ENCODE assay signal across 10 cellular contexts in genomic region chr2:145593991-145594702, GRCh38.
DNase-seq lines count a peak whose midpoint lies in the region; ATAC-seq and TF ChIP-seq lines count a peak whose summit lies in the region.
"Had no signal": no experiment of that assay in that cellular context is flagged by ENCODE, and none has a peak within 500 bp of the region (broad histone marks: within the 10 kb centered on the region; RNA-seq: fewer than 3 reads in every experiment).

No MANE protein-coding gene starts in this region.

- DNase-seq in ELF-1 (ENCODE audit: low read depth, low spot score), result peak; percentile 5
- peak; percentile 86 for DNase-seq in M059J (ENCODE audit: low read depth)
- peak; percentile 81 for DNase-seq in osteoblast (ENCODE audit: insufficient read length, low spot score, missing footprints)
- DNase-seq in stimulated activated naive CD4-positive, alpha-beta T cell (lab: John Stamatoyannopoulos, UW), result no peak
- no peak for DNase-seq in glutamatergic neuron
- DNase-seq in inferior parietal cortex (ENCODE audit: extremely low spot score), result no peak
- DNase-seq: activated naive CD4-positive, alpha-beta T cell treated with anti-CD3 and anti-CD28 coated beads for 36 hours; T-helper 1 cell had no signal

- TF ChIP-seq CTCF in osteoblast (IDR thresholded peaks at IDR 0.05; ENCODE audit: extremely low read depth, low read depth, low read length), result peak; percentile 20
- no peak for TF ChIP-seq CTCF in glutamatergic neuron (IDR thresholded peaks at IDR 0.05; ENCODE audit: partially characterized antibody, unreplicated experiment)

- no peaks in the 10 kb centered on the region for H3K36me3 ChIP-seq in osteoblast (ENCODE audit: insufficient read depth, low read length)

- peak overlapping the region; percentile 74 for H3K27ac ChIP-seq in osteoblast (ENCODE audit: low read depth, low read length)

- H4K20me1 ChIP-seq in osteoblast (ENCODE audit: insufficient read depth, low read length), result no peaks in the 10 kb centered on the region

- peaks cover 32% of the 10 kb centered on the region for H3K4me1 ChIP-seq in osteoblast (ENCODE audit: insufficient read depth, low read length)

- H2AFZ ChIP-seq in osteoblast (ENCODE audit: low read length), result no peak overlapping the region

- H3K4me3 Mint-ChIP-seq in dendritic cell treated with granulocyte-macrophage colony-stimulating factor and Interleukin-4, amounts not matched to agents 40 ng/mL and 50 ng/mL, for 4 days, result no peak overlapping the region
- H3K4me3 Mint-ChIP-seq in glutamatergic neuron (ENCODE audit: unreplicated experiment), result no peak overlapping the region
- H3K4me3 Mint-ChIP-seq: activated naive CD4-positive, alpha-beta T cell treated with anti-CD3 and anti-CD28 coated beads for 36 hours had no signal

- H3K9me3 Mint-ChIP-seq in dendritic cell treated with granulocyte-macrophage colony-stimulating factor and Interleukin-4, amounts not matched to agents 40 ng/mL and 50 ng/mL, for 4 days, result peaks cover 6% of the 10 kb centered on the region
- no peaks in the 10 kb centered on the region for H3K9me3 Mint-ChIP-seq in glutamatergic neuron (ENCODE audit: unreplicated experiment)
- H3K9me3 Mint-ChIP-seq: activated naive CD4-positive, alpha-beta T cell treated with anti-CD3 and anti-CD28 coated beads for 36 hours had no signal

- no peak for ATAC-seq in GM18520 (IDR thresholded peaks at IDR 0.05; ENCODE audit: unreplicated experiment)

- H3K36me3 Mint-ChIP-seq in dendritic cell treated with granulocyte-macrophage colony-stimulating factor and Interleukin-4, amounts not matched to agents 40 ng/mL and 50 ng/mL, for 4 days (ENCODE audit: low read depth), result no peaks in the 10 kb centered on the region
- no peaks in the 10 kb centered on the region for H3K36me3 Mint-ChIP-seq in glutamatergic neuron (ENCODE audit: unreplicated experiment)

- H3K27ac Mint-ChIP-seq in dendritic cell treated with granulocyte-macrophage colony-stimulating factor and Interleukin-4, amounts not matched to agents 40 ng/mL and 50 ng/mL, for 4 days, result peak overlapping the region; percentile 27
- H3K27ac Mint-ChIP-seq in glutamatergic neuron (ENCODE audit: unreplicated experiment), result no peak overlapping the region
- H3K27ac Mint-ChIP-seq: activated naive CD4-positive, alpha-beta T cell treated with anti-CD3 and anti-CD28 coated beads for 36 hours had no signal

- H3K79me2 ChIP-seq in osteoblast (ENCODE audit: insufficient read depth, low read length), result no peaks in the 10 kb centered on the region

- no peaks in the 10 kb centered on the region for H3K27me3 Mint-ChIP-seq in dendritic cell treated with granulocyte-macrophage colony-stimulating factor and Interleukin-4, amounts not matched to agents 40 ng/mL and 50 ng/mL, for 4 days
- H3K27me3 Mint-ChIP-seq in glutamatergic neuron (ENCODE audit: unreplicated experiment), result peaks cover 2% of the 10 kb centered on the region

- no peak overlapping the region for H3K4me2 ChIP-seq in osteoblast (ENCODE audit: insufficient read depth, low read length)

- intact Hi-C loops in dendritic cell treated with granulocyte-macrophage colony-stimulating factor and Interleukin-4, amounts not matched to agents 40 ng/mL and 50 ng/mL, for 4 days (cut with micrococcal nuclease), result no loop called here

- H3K4me3 ChIP-seq in osteoblast (ENCODE audit: insufficient read depth, low read length), result no peak overlapping the region

- no peaks in the 10 kb centered on the region for H3K27me3 ChIP-seq in osteoblast (ENCODE audit: insufficient read depth, low read length)

- peaks cover 60% of the 10 kb centered on the region for H3K4me1 Mint-ChIP-seq in dendritic cell treated with granulocyte-macrophage colony-stimulating factor and Interleukin-4, amounts not matched to agents 40 ng/mL and 50 ng/mL, for 4 days (ENCODE audit: low read depth)
- no peaks in the 10 kb centered on the region for H3K4me1 Mint-ChIP-seq in glutamatergic neuron (ENCODE audit: low read depth, unreplicated experiment)

- no peaks in the 10 kb centered on the region for H3K9me3 ChIP-seq in osteoblast (ENCODE audit: low read depth, low read length)

Comparison
In these comparisons a context has a peak if more than half of its experiments do, and no peak if none do; other contexts are left out.
1. DNase-seq: peak in ELF-1 (single experiment), M059J (single experiment) and osteoblast (single experiment); none in stimulated activated naive CD4-positive, alpha-beta T cell (0 of 6), glutamatergic neuron (single experiment) and inferior parietal cortex (single experiment).